In genomic region chr14:53295985-53296582, GRCh38 we compare ENCODE assay signal across 9 cellular contexts.
DNase-seq lines count a peak whose midpoint lies in the region; ATAC-seq and TF ChIP-seq lines count a peak whose summit lies in the region.
"Had no signal": no experiment of that assay in that cellular context is flagged by ENCODE, and none has a peak within 500 bp of the region (broad histone marks: within the 10 kb centered on the region; RNA-seq: fewer than 3 reads in every experiment).

No MANE protein-coding gene starts in this region.

- H3K36me3 Mint-ChIP-seq in CD14-positive monocyte: no peaks in the 10 kb centered on the region

- no peak overlapping the region for H3K9ac ChIP-seq in colonic mucosa (ENCODE audit: low read depth in 2 of 2, low read length in 2 of 2)

- H3K27me3 Mint-ChIP-seq in CD14-positive monocyte (ENCODE audit: low read depth in 3 of 3): peaks cover 0 to 2% (median 0%) of the 10 kb centered on the region in 3 donors

- no peak overlapping the region for H3K4me3 ChIP-seq in colonic mucosa
- H3K4me3 ChIP-seq: SJCRH30 had no signal

- no peak overlapping the region for H3K4me3 Mint-ChIP-seq in CD14-positive monocyte

- ATAC-seq in GM18870 (IDR thresholded peaks at IDR 0.05; ENCODE audit: unreplicated experiment) (no peak), HG03342 (IDR thresholded peaks at IDR 0.05; ENCODE audit: unreplicated experiment) (no peak), GM19397 (IDR thresholded peaks at IDR 0.05; ENCODE audit: unreplicated experiment) (no peak)

- no peaks in the 10 kb centered on the region for H3K9me3 ChIP-seq in colonic mucosa
- H3K9me3 ChIP-seq: SJCRH30 had no signal

- H3K36me3 ChIP-seq in colonic mucosa: no peaks in the 10 kb centered on the region
- H3K36me3 ChIP-seq: SJCRH30 had no signal

- DNase-seq in CD14-positive monocyte (ENCODE audit: low spot score) (no peak), NCI-H460 (ENCODE audit: extremely low read depth, low read depth) (peak; percentile 41), colonic mucosa (no peak), middle frontal gyrus (ENCODE audit: extremely low spot score, low spot score) (peak; percentile 37)

- H3K9me3 Mint-ChIP-seq in CD14-positive monocyte: peaks cover 0 to 1% (median under 1%) of the 10 kb centered on the region in 7 donors

- no peaks in the 10 kb centered on the region for H3K4me1 Mint-ChIP-seq in CD14-positive monocyte

- H3K4me1 ChIP-seq in colonic mucosa: no peaks in the 10 kb centered on the region
- H3K4me1 ChIP-seq: SJCRH30 had no signal

- no peak overlapping the region for H3K27ac ChIP-seq in colonic mucosa
- H3K27ac ChIP-seq: SJCRH30 had no signal

- H3K27ac Mint-ChIP-seq in CD14-positive monocyte: no peak overlapping the region

- H3K27me3 ChIP-seq in colonic mucosa: no peaks in the 10 kb centered on the region
- H3K27me3 ChIP-seq: SJCRH30 had no signal

- TF ChIP-seq CTCF in CD14-positive monocyte (IDR thresholded peaks at IDR 0.05): peak; percentile 86
- peak; percentile 53 for TF ChIP-seq CTCF in GM12872 (IDR thresholded peaks at IDR 0.05; ENCODE audit: insufficient read depth, low read depth, low read length)
- TF ChIP-seq CTCF in colonic mucosa (IDR thresholded peaks at IDR 0.05): peak; percentile 57

- intact Hi-C loops in CD14-positive monocyte (cut with micrococcal nuclease) (loop anchor here (5.0 kb wide), 1 partner anchor 1051 kb away; no protein-coding TSS in a partner anchor), colonic mucosa (cut with DNase I) (loop anchor here (5.0 kb wide), 1 partner anchor 1051 kb away; no protein-coding TSS in a partner anchor)

Comparison
In these comparisons a context has a peak if more than half of its experiments do, and no peak if none do; other contexts are left out.
1. DNase-seq: peak in NCI-H460 (single experiment) and middle frontal gyrus (single experiment); none in CD14-positive monocyte (single experiment) and colonic mucosa (single experiment).
2. Peak in every context shown above with its lines, with median percentiles within 50 percentile points of each other: CTCF ChIP-seq.